Comparison of ENCODE assay signal across 8 cellular contexts in the genomic region with DNA sequence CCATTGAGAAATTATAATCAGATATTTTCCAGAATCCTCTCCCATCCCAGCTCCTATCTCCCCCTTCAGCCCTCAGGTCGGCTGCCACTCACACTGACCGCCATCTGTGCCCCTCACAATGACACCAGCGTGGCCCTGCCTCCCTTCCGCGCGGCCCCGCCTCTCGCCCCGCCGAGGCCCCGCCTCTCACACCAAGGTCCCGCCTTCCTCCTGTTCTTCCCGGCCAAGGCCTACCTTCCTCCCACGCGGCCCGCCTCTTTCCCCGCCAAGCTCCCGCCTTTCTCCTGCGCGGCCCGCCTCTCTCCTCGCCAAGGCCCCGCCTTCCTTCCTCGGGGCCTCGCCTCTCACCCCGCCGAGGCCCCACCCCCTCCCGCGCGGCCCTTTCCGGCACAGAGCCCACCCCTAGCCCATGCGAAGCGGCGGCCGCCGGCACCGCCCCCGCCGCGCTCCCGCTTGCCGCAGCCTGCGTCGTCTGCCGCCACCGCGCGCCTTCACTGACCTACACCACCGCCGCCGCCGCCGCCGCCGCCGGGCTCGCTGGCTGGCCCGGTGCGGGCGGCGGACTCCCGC. TPM values are rescaled to one million over a fixed set of nuclear protein-coding genes. Genes with fewer than 3 reads are reported as not detected.
DNase-seq lines count a peak whose midpoint lies in the region; ATAC-seq and TF ChIP-seq lines count a peak whose summit lies in the region.

A gene (plus strand): TSS at position 410 of the 570 bp plus-strand sequence. CDS start 261 bp downstream, outside the sequence.

- H3K36me3 Mint-ChIP-seq in H9 (ENCODE audit: insufficient read depth in 1 of 3, low read depth in 3 of 3) = peaks cover 15 to 43% (median 38%) of the 10 kb centered on the region in 3 experiments
- peaks cover 48% of the 10 kb centered on the region for H3K36me3 Mint-ChIP-seq in activated T-helper 2 cell treated with anti-CD3 and anti-CD28 coated beads, Interferon-gamma antibody, Interleukin-2, Interleukin-4, amounts not matched to agents 10 μg/mL and 5 μg/mL and 100 μg/mL, durations not matched to agents 14 hours and 24 hours and 36 hours (ENCODE audit: low read depth)
- peaks cover 0 to 34% (median 4%) of the 10 kb centered on the region in 3 donors for H3K36me3 Mint-ChIP-seq in naive thymus-derived CD8-positive, alpha-beta T cell
- H3K36me3 Mint-ChIP-seq in stimulated activated naive B cell treated with anti-CD40 and anti-IgM and Interleukin-4, amounts not matched to agents 10 μg/mL and 1 μg/mL and 100 μg/mL, for 72 hours = peaks cover 16 to 20% of the 10 kb centered on the region in 2 donors

- no peak within 1 kb of the TSS for H2BK120ac ChIP-seq in H9 (ENCODE audit: low read depth, low read length, poor library complexity, severe bottlenecking)

- H4K5ac ChIP-seq in H9 (ENCODE audit: insufficient read length, low read depth, low read length) = no peak within 1 kb of the TSS

- H3K4me1 ChIP-seq in H9 (ENCODE audit: insufficient read depth, low read length) (no peaks in the 10 kb centered on the region; the same call in 1 of the 2 replicates), fibroblast of lung (ENCODE audit: control insufficient read depth, extremely low read depth, insufficient read depth, low read length) (peaks cover 2% of the 10 kb centered on the region)

- peak; percentile 61 for TF ChIP-seq POLR2A in Raji (IDR thresholded peaks at IDR 0.05; ENCODE audit: insufficient read depth, low read depth, low read length)

- no peak within 1 kb of the TSS for H2AK5ac ChIP-seq in H9 (ENCODE audit: insufficient read length, low read length)

- no peak within 1 kb of the TSS for H3T11ph ChIP-seq in H9 (ENCODE audit: low read length)

- H3K9me3 ChIP-seq in H9 (ENCODE audit: control insufficient read depth, low read depth, low read length) (no peaks in the 10 kb centered on the region), fibroblast of lung (ENCODE audit: control insufficient read depth, insufficient read depth, low read depth, low read length) (no peaks in the 10 kb centered on the region)

- H3K36me3 ChIP-seq in fibroblast of lung (ENCODE audit: control insufficient read depth, insufficient read depth, low read length) = peaks cover 8% of the 10 kb centered on the region

- peaks cover 6% of the 10 kb centered on the region for H3K23me2 ChIP-seq in H9 (ENCODE audit: insufficient read length, low read depth, low read length, poor library complexity, severe bottlenecking)

- H3K79me2 ChIP-seq in H9 (ENCODE audit: insufficient read depth, low read length) (peaks cover 10% of the 10 kb centered on the region; the same call in 1 of the 2 replicates), fibroblast of lung (ENCODE audit: control insufficient read depth, insufficient read depth, low read length) (peaks cover 42% of the 10 kb centered on the region)

- H3K56ac ChIP-seq in H9 (ENCODE audit: insufficient read length, low read depth, low read length) = no peak within 1 kb of the TSS

- H2BK15ac ChIP-seq in H9 (ENCODE audit: low read depth, low read length) = no peak within 1 kb of the TSS

- H3K27me3 ChIP-seq in H9 (ENCODE audit: insufficient read depth, low read length) = no peaks in the 10 kb centered on the region
- H3K27me3 ChIP-seq in fibroblast of lung (ENCODE audit: control insufficient read depth, insufficient read depth, low read length) = no peaks in the 10 kb centered on the region

- H2BK20ac ChIP-seq in H9 (ENCODE audit: low read depth, low read length, poor library complexity, severe bottlenecking) = no peak within 1 kb of the TSS

- H4K91ac ChIP-seq in H9 (ENCODE audit: insufficient read length, low read depth, low read length) = no peak within 1 kb of the TSS

- no peak within 1 kb of the TSS for H2BK12ac ChIP-seq in H9 (ENCODE audit: insufficient read length, low read depth, low read length)

- no peak for TF ChIP-seq CTCF in H9 (conservative IDR thresholded peaks at IDR 0.05)
- TF ChIP-seq CTCF in fibroblast of lung (conservative IDR thresholded peaks at IDR 0.05 in 1 of 2, IDR thresholded peaks at IDR 0.05 in 1 of 2; ENCODE audit: low read depth in 1 of 2, low read length in 2 of 2) = no peak

- no peaks in the 10 kb centered on the region for H3K27me3 Mint-ChIP-seq in H9 (ENCODE audit: low read depth)
- H3K27me3 Mint-ChIP-seq in activated T-helper 2 cell treated with anti-CD3 and anti-CD28 coated beads, Interferon-gamma antibody, Interleukin-2, Interleukin-4, amounts not matched to agents 10 μg/mL and 5 μg/mL and 100 μg/mL, durations not matched to agents 14 hours and 24 hours and 36 hours (ENCODE audit: low read depth) = no peaks in the 10 kb centered on the region
- H3K27me3 Mint-ChIP-seq in naive thymus-derived CD8-positive, alpha-beta T cell = no peaks in the 10 kb centered on the region
- no peaks in the 10 kb centered on the region for H3K27me3 Mint-ChIP-seq in stimulated activated naive B cell treated with anti-CD40 and anti-IgM and Interleukin-4, amounts not matched to agents 10 μg/mL and 1 μg/mL and 100 μg/mL, for 72 hours

- H3K27ac ChIP-seq in H9 (ENCODE audit: insufficient read length, low read depth, low read length) (no peak within 1 kb of the TSS), fibroblast of lung (ENCODE audit: insufficient read depth, low read length) (peak within 1 kb of the TSS; percentile 93)

- peak within 1 kb of the TSS; percentile 78 for H3K14ac ChIP-seq in H9 (ENCODE audit: insufficient read depth, low read length)

- peak within 1 kb of the TSS; percentile 67 for H3K4me2 ChIP-seq in H9 (ENCODE audit: insufficient read depth, insufficient read length, low read length)
- peak within 1 kb of the TSS; percentile 82 for H3K4me2 ChIP-seq in fibroblast of lung (ENCODE audit: extremely low read depth, insufficient read depth, low read length)

- H3K23ac ChIP-seq in H9 (ENCODE audit: insufficient read length, low read depth, low read length) = no peak within 1 kb of the TSS

- H4K20me1 ChIP-seq in H9 (ENCODE audit: control insufficient read depth, insufficient read depth, insufficient read length) (no peaks in the 10 kb centered on the region), fibroblast of lung (ENCODE audit: control insufficient read depth, extremely low read depth, insufficient read depth, low read length) (no peaks in the 10 kb centered on the region)

- intact Hi-C loops in activated T-helper 2 cell treated with anti-CD3 and anti-CD28 coated beads, Interferon-gamma antibody, Interleukin-2, Interleukin-4, amounts not matched to agents 10 μg/mL and 5 μg/mL and 100 μg/mL, durations not matched to agents 14 hours and 24 hours and 36 hours (cut with micrococcal nuclease) = loop anchor here (1.0 to 5.0 kb wide), 3 partner anchors 14 to 1948 kb away; a partner anchor contains a TSS

- H3K9ac ChIP-seq in H9 (ENCODE audit: extremely low read depth, insufficient read length, low read length) (peak within 1 kb of the TSS; percentile 82), fibroblast of lung (ENCODE audit: insufficient read depth, low read length) (peak within 1 kb of the TSS; percentile 82)

- DNase-seq in EH (ENCODE audit: low read depth) (peak; percentile 98), H9 (peak; percentile 99), M059J (ENCODE audit: low read depth) (peak; percentile 97), fibroblast of lung (ENCODE audit: low read depth in 2 of 2) (peak; percentile 95 to 96)
- DNase-seq in activated T-helper 2 cell treated with anti-CD3 and anti-CD28 coated beads, Interferon-gamma antibody, Interleukin-2, Interleukin-4, amounts not matched to agents 10 μg/mL and 5 μg/mL and 100 μg/mL, durations not matched to agents 14 hours and 24 hours and 36 hours (ENCODE audit: low spot score) = peak; percentile 97
- peak; percentile 92 to 98 (median 97) for DNase-seq in naive thymus-derived CD8-positive, alpha-beta T cell
- DNase-seq in stimulated activated naive B cell treated with anti-CD40 and anti-IgM and Interleukin-4, amounts not matched to agents 10 μg/mL and 1 μg/mL and 100 μg/mL, for 72 hours = peak; percentile 98

- peaks cover 10% of the 10 kb centered on the region for H3K79me1 ChIP-seq in H9 (ENCODE audit: insufficient read depth, low read depth, low read length, poor library complexity, severe bottlenecking)

- H3K4me3 ChIP-seq in fibroblast of lung (replicated peaks in 1 of 4; ENCODE audit: control extremely low read depth in 1 of 4, insufficient read depth in 1 of 4, low read depth in 3 of 4, low read length in 4 of 4) = peak within 1 kb of the TSS; percentile 77 to 98 (median 88)

- POLR2A ChIA-PET in naive thymus-derived CD8-positive, alpha-beta T cell (lab: Charles Lee) = interaction anchor here (0.6 to 3.6 kb wide), 12 partner anchors 9 to 1947 kb away, joined by 3 to 111 read pairs (median 6); a partner anchor contains a TSS

- H3K4ac ChIP-seq in H9 (ENCODE audit: low read depth, low read length) = no peak within 1 kb of the TSS

- H2AFZ ChIP-seq in H9 (ENCODE audit: low read length) (no peak within 1 kb of the TSS), fibroblast of lung (ENCODE audit: low read length) (peak within 1 kb of the TSS; percentile 82)

- H3K4me1 Mint-ChIP-seq in H9 = peaks cover 17 to 20% of the 10 kb centered on the region in 2 experiments
- peaks cover 37% of the 10 kb centered on the region for H3K4me1 Mint-ChIP-seq in activated T-helper 2 cell treated with anti-CD3 and anti-CD28 coated beads, Interferon-gamma antibody, Interleukin-2, Interleukin-4, amounts not matched to agents 10 μg/mL and 5 μg/mL and 100 μg/mL, durations not matched to agents 14 hours and 24 hours and 36 hours (ENCODE audit: low read depth)
- peaks cover 21 to 40% (median 35%) of the 10 kb centered on the region in 4 donors for H3K4me1 Mint-ChIP-seq in naive thymus-derived CD8-positive, alpha-beta T cell
- peaks cover 20 to 27% of the 10 kb centered on the region in 2 donors for H3K4me1 Mint-ChIP-seq in stimulated activated naive B cell treated with anti-CD40 and anti-IgM and Interleukin-4, amounts not matched to agents 10 μg/mL and 1 μg/mL and 100 μg/mL, for 72 hours

- H2BK5ac ChIP-seq in H9 (ENCODE audit: insufficient read length, low read length) = no peak within 1 kb of the TSS

- peak; percentile 84 to 87 for ATAC-seq in naive thymus-derived CD8-positive, alpha-beta T cell
- ATAC-seq in stimulated activated naive B cell treated with anti-CD40 and anti-IgM and Interleukin-4, amounts not matched to agents 10 μg/mL and 1 μg/mL and 100 μg/mL, for 72 hours (replicated peaks) = peak; percentile 88 to 89

- H3K27ac Mint-ChIP-seq in H9 = peak within 1 kb of the TSS; percentile 93 to 99 (median 96)
- peak within 1 kb of the TSS; percentile 92 for H3K27ac Mint-ChIP-seq in activated T-helper 2 cell treated with anti-CD3 and anti-CD28 coated beads, Interferon-gamma antibody, Interleukin-2, Interleukin-4, amounts not matched to agents 10 μg/mL and 5 μg/mL and 100 μg/mL, durations not matched to agents 14 hours and 24 hours and 36 hours
- peak within 1 kb of the TSS; percentile 76 to 98 (median 96) for H3K27ac Mint-ChIP-seq in naive thymus-derived CD8-positive, alpha-beta T cell
- peak within 1 kb of the TSS; percentile 98 for H3K27ac Mint-ChIP-seq in stimulated activated naive B cell treated with anti-CD40 and anti-IgM and Interleukin-4, amounts not matched to agents 10 μg/mL and 1 μg/mL and 100 μg/mL, for 72 hours

- no peak within 1 kb of the TSS for H4K8ac ChIP-seq in H9 (replicated peaks; ENCODE audit: insufficient read length, low read depth, low read length)

- no peaks in the 10 kb centered on the region; a peak in 1 of 5 replicates for H3K9me3 Mint-ChIP-seq in H9
- no peaks in the 10 kb centered on the region for H3K9me3 Mint-ChIP-seq in activated T-helper 2 cell treated with anti-CD3 and anti-CD28 coated beads, Interferon-gamma antibody, Interleukin-2, Interleukin-4, amounts not matched to agents 10 μg/mL and 5 μg/mL and 100 μg/mL, durations not matched to agents 14 hours and 24 hours and 36 hours
- no peaks in the 10 kb centered on the region for H3K9me3 Mint-ChIP-seq in naive thymus-derived CD8-positive, alpha-beta T cell
- H3K9me3 Mint-ChIP-seq in stimulated activated naive B cell treated with anti-CD40 and anti-IgM and Interleukin-4, amounts not matched to agents 10 μg/mL and 1 μg/mL and 100 μg/mL, for 72 hours = no peaks in the 10 kb centered on the region

- H3K18ac ChIP-seq in H9 (ENCODE audit: insufficient read length, low read depth, low read length) = peak within 1 kb of the TSS; percentile 33

- H3K4me3 Mint-ChIP-seq in H9 = peak within 1 kb of the TSS; percentile 98 to 99
- H3K4me3 Mint-ChIP-seq in activated T-helper 2 cell treated with anti-CD3 and anti-CD28 coated beads, Interferon-gamma antibody, Interleukin-2, Interleukin-4, amounts not matched to agents 10 μg/mL and 5 μg/mL and 100 μg/mL, durations not matched to agents 14 hours and 24 hours and 36 hours (ENCODE audit: low read depth) = peak within 1 kb of the TSS; percentile 96
- H3K4me3 Mint-ChIP-seq in naive thymus-derived CD8-positive, alpha-beta T cell = peak within 1 kb of the TSS; percentile 94 to 98 (median 97)
- peak within 1 kb of the TSS; percentile 98 to 99 for H3K4me3 Mint-ChIP-seq in stimulated activated naive B cell treated with anti-CD40 and anti-IgM and Interleukin-4, amounts not matched to agents 10 μg/mL and 1 μg/mL and 100 μg/mL, for 72 hours

- no CpG with 5 or more reads among the region's 62 CpGs for WGBS in H9 (ENCODE audit: extremely low coverage, insufficient read length, low lambda C conversion rate)

RNA-seq across cellular contexts. Expression of the gene that starts here (rescaled TPM):
- total RNA-seq in H9 (2021) (44.9 and 50.4 TPM in 2 replicates), fibroblast of lung (49.8 and 64.4 TPM in 2 replicates)
- 26.6 and 38.2 TPM in 2 replicates for total RNA-seq in M059J (2014; rRNA removed; shearing (Covaris generic))
- 62.7 and 65.2 TPM in 2 replicates for total RNA-seq in activated T-helper 2 cell treated with anti-CD3 and anti-CD28 coated beads, Interferon-gamma antibody, Interleukin-2, Interleukin-4, amounts not matched to agents 10 μg/mL and 5 μg/mL and 100 μg/mL, durations not matched to agents 14 hours and 24 hours and 36 hours
- polyA plus RNA-seq in fibroblast of lung = 56.6 and 60.4 TPM in 2 replicates
- 48.3 and 49.5 TPM in 2 replicates for polyA plus RNA-seq in fibroblast of lung (2012)
- polyA minus RNA-seq in fibroblast of lung (ENCODE audit: low replicate concordance) = 1.7 and 3.4 TPM in 2 replicates
- 10 to 100 TPM; 57.9 to 62.6 TPM for total RNA-seq in naive thymus-derived CD8-positive, alpha-beta T cell
- 10 to 100 TPM; 14.6 to 27.6 (median 21.8) TPM for polyA plus RNA-seq in naive thymus-derived CD8-positive, alpha-beta T cell
